Comparison of ENCODE assay signal across 18 cellular contexts in genomic region chr4:137676357-137676998, GRCh38.
"Had no signal": no experiment of that assay in that cellular context is flagged by ENCODE, and none has a peak within 500 bp of the region (broad histone marks: within the 10 kb centered on the region; RNA-seq: fewer than 3 reads in every experiment).

No MANE protein-coding gene starts in this region.

- H3K27me3 Mint-ChIP-seq: activated CD4-positive, alpha-beta T cell treated with anti-CD3 and anti-CD28 coated beads, Interleukin-2, amount 10 ng/mL, durations not matched to agents 7 days and 5 days; stimulated activated naive B cell treated with anti-CD40 and anti-IgM and Interleukin-4, amounts not matched to agents 10 μg/mL and 1 μg/mL and 100 μg/mL, for 72 hours had no signal

- DNase-seq: activated CD4-positive, alpha-beta T cell treated with anti-CD3 and anti-CD28 coated beads, Interleukin-2, amount 10 ng/mL, durations not matched to agents 7 days and 5 days; activated CD4-positive, CD25-positive, alpha-beta regulatory T cell; activated naive CD4-positive, alpha-beta T cell treated with anti-CD3 and anti-CD28 coated beads, Interleukin-2, amount 50 U/mL, for 16 hours; adrenal gland; central memory CD4-positive, alpha-beta T cell; effector CD4-positive, alpha-beta T cell; foreskin melanocyte; heart right ventricle; left ventricle myocardium superior; nephron progenitor cell; psoas muscle; stimulated activated CD4-positive, alpha-beta T cell treated with anti-CD3 and anti-CD28 coated beads, Interleukin-2, amount 100 ng/mL, for 24 hours; stimulated activated naive B cell treated with anti-CD40 and anti-IgM and Interleukin-4, amounts not matched to agents 10 μg/mL and 1 μg/mL and 100 μg/mL, for 72 hours had no signal

- H3K27ac ChIP-seq: adrenal gland, coronary artery, heart right ventricle, psoas muscle, tibial nerve, vagina had no signal

- H3K9me3 ChIP-seq: adrenal gland, psoas muscle, tibial nerve, vagina had no signal

- H3K27me3 ChIP-seq: adrenal gland, heart right ventricle, tibial nerve, vagina had no signal

- H3K4me3 ChIP-seq: adrenal gland, coronary artery, heart right ventricle, psoas muscle, tibial nerve, vagina had no signal

- H3K4me3 Mint-ChIP-seq: activated CD4-positive, alpha-beta T cell treated with anti-CD3 and anti-CD28 coated beads, Interleukin-2, amount 10 ng/mL, durations not matched to agents 7 days and 5 days; nephron progenitor cell; stimulated activated naive B cell treated with anti-CD40 and anti-IgM and Interleukin-4, amounts not matched to agents 10 μg/mL and 1 μg/mL and 100 μg/mL, for 72 hours had no signal

- H3K36me3 Mint-ChIP-seq: stimulated activated naive B cell treated with anti-CD40 and anti-IgM and Interleukin-4, amounts not matched to agents 10 μg/mL and 1 μg/mL and 100 μg/mL, for 72 hours had no signal

- H3K4me1 ChIP-seq: adrenal gland, heart right ventricle, psoas muscle, tibial nerve, vagina had no signal

- H3K27ac Mint-ChIP-seq: activated CD4-positive, alpha-beta T cell treated with anti-CD3 and anti-CD28 coated beads, Interleukin-2, amount 10 ng/mL, durations not matched to agents 7 days and 5 days; activated T-helper 2 cell treated with anti-CD3 and anti-CD28 coated beads, Interferon-gamma antibody, Interleukin-2, Interleukin-4, amounts not matched to agents 10 μg/mL and 5 μg/mL and 100 μg/mL, durations not matched to agents 14 hours and 24 hours and 36 hours; nephron progenitor cell; stimulated activated naive B cell treated with anti-CD40 and anti-IgM and Interleukin-4, amounts not matched to agents 10 μg/mL and 1 μg/mL and 100 μg/mL, for 72 hours had no signal

- H3K4me1 Mint-ChIP-seq: activated CD4-positive, alpha-beta T cell treated with anti-CD3 and anti-CD28 coated beads, Interleukin-2, amount 10 ng/mL, durations not matched to agents 7 days and 5 days; stimulated activated naive B cell treated with anti-CD40 and anti-IgM and Interleukin-4, amounts not matched to agents 10 μg/mL and 1 μg/mL and 100 μg/mL, for 72 hours had no signal

- ATAC-seq: heart right ventricle; left ventricle myocardium superior; psoas muscle; sciatic nerve; stimulated activated naive B cell treated with anti-CD40 and anti-IgM and Interleukin-4, amounts not matched to agents 10 μg/mL and 1 μg/mL and 100 μg/mL, for 72 hours had no signal

- H3K36me3 ChIP-seq: adrenal gland, heart right ventricle, tibial nerve, vagina had no signal
